In genomic region chr19:50922316-50922853, GRCh38 we compare ENCODE assay signal across 1 cellular context.
A peak's percentile ranks its signal among the peaks of the same experiment; 100 is the strongest.
TF ChIP-seq lines count a peak whose summit lies in the region.

No MANE protein-coding gene starts in this region.

TF ChIP-seq in K562, 482 proteins besides CTCF, POLR2A, EP300 and RAD21 (continues in another document):
- TF ChIP-seq FOXM1 (IDR thresholded peaks at IDR 0.05; ENCODE audit: low read depth) (no peak), FOXM1 (CRISPR knock-in tag; IDR thresholded peaks at IDR 0.05; ENCODE audit: low read depth) (no peak), ZNF431 (CRISPR knock-in tag; IDR thresholded peaks at IDR 0.05) (no peak), NR2F6 (CRISPR knock-in tag; IDR thresholded peaks at IDR 0.05) (no peak), MAZ (CRISPR knock-in tag; conservative IDR thresholded peaks at IDR 0.05 in 1 of 2, IDR thresholded peaks at IDR 0.05 in 1 of 2) (peak in 1 of 2 experiments; percentile 77; a peak in 2 of 4 replicates), THRA (IDR thresholded peaks at IDR 0.05) (no peak), TAF9B (IDR thresholded peaks at IDR 0.05; ENCODE audit: partially characterized antibody) (no peak), PREB (CRISPR knock-in tag; IDR thresholded peaks at IDR 0.05) (no peak), POLR2G (IDR thresholded peaks at IDR 0.05; ENCODE audit: low read depth, low read length) (no peak), ZNF592 (IDR thresholded peaks at IDR 0.05) (no peak), NCOR1 (IDR thresholded peaks at IDR 0.05) (no peak), KLF1 (tag; IDR thresholded peaks at IDR 0.05) (no peak), ZBTB33 (CRISPR knock-in tag; IDR thresholded peaks at IDR 0.05) (no peak), KHSRP (IDR thresholded peaks at IDR 0.05) (no peak), RB1 (IDR thresholded peaks at IDR 0.05; ENCODE audit: low read depth) (peak; percentile 69; the same call in 1 of the 2 replicates), CTBP1 (IDR thresholded peaks at IDR 0.05; ENCODE audit: borderline replicate concordance) (peak; percentile 39; the same call in 1 of the 2 replicates), ZNF277 (CRISPR knock-in tag; IDR thresholded peaks at IDR 0.05; ENCODE audit: borderline replicate concordance) (no peak), HNRNPK (IDR thresholded peaks at IDR 0.05; ENCODE audit: low read depth, low read length, poor library complexity, severe bottlenecking) (no peak), ZNF143 (CRISPR knock-in tag; IDR thresholded peaks at IDR 0.05) (no peak), RCOR1 (IDR thresholded peaks at IDR 0.05; ENCODE audit: borderline replicate concordance in 1 of 2, low read depth in 2 of 2, low read length in 2 of 2) (peak in 1 of 2 experiments; percentile 58; a peak in 2 of 4 replicates), GABPB1 (CRISPR knock-in tag; IDR thresholded peaks at IDR 0.05) (no peak), TFAM (CRISPR knock-in tag; conservative IDR thresholded peaks at IDR 0.05) (no peak), ATF3 (IDR thresholded peaks at IDR 0.05) (no peak), ATF3 (CRISPR knock-in tag; conservative IDR thresholded peaks at IDR 0.05) (peak; percentile 60; the same call in 1 of the 2 replicates), ZNF280A (IDR thresholded peaks at IDR 0.05; ENCODE audit: low read depth, partially characterized antibody) (no peak), ZBTB7A (IDR thresholded peaks at IDR 0.05; ENCODE audit: borderline replicate concordance, control insufficient read depth, low read depth, low read length) (no peak), ZNF445 (CRISPR knock-in tag; IDR thresholded peaks at IDR 0.05; ENCODE audit: low read depth) (no peak), IRF9 (tag; IDR thresholded peaks at IDR 0.05) (no peak), STAG1 (CRISPR knock-in tag; IDR thresholded peaks at IDR 0.05; ENCODE audit: borderline replicate concordance) (peak; percentile 91; the same call in 1 of the 2 replicates), CHD4 (IDR thresholded peaks at IDR 0.05; ENCODE audit: insufficient read depth, insufficient replicate concordance, low read depth, low read length, poor library complexity, severe bottlenecking) (no peak), GTF2E2 (tag; IDR thresholded peaks at IDR 0.05) (0 out of 2 replicates have a peak, but pooled peaks have one; percentile 17), CHD2 (IDR thresholded peaks at IDR 0.05; ENCODE audit: low read depth, low read length) (no peak), SETDB1 (IDR thresholded peaks at IDR 0.05; ENCODE audit: low read length) (no peak), ARNT (IDR thresholded peaks at IDR 0.05) (no peak), ZNF518B (CRISPR knock-in tag; IDR thresholded peaks at IDR 0.05) (no peak), ERF (CRISPR knock-in tag; IDR thresholded peaks at IDR 0.05) (no peak), ATF4 (CRISPR knock-in tag; IDR thresholded peaks at IDR 0.05) (no peak), ZNF639 (CRISPR knock-in tag; conservative IDR thresholded peaks at IDR 0.05 in 1 of 2, IDR thresholded peaks at IDR 0.05 in 1 of 2) (no peak), PTTG1 (tag; IDR thresholded peaks at IDR 0.05; ENCODE audit: low read depth) (no peak), THRAP3 (IDR thresholded peaks at IDR 0.05; ENCODE audit: borderline replicate concordance) (no peak)
